ENCODE assay signal across 1 cellular context in genomic region chr3:135965129-135965505, GRCh38.
A peak's percentile ranks its signal among the peaks of the same experiment; 100 is the strongest.
TF ChIP-seq lines count a peak whose summit lies in the region.

No MANE protein-coding gene starts in this region.

TF ChIP-seq in HEK293, 187 proteins besides CTCF, POLR2A, EP300 and RAD21 (continued from another document):
- 0 out of 2 replicates have a peak, but pooled peaks have one; percentile 15 for TF ChIP-seq IKZF3 (tag by site-specific recombination; IDR thresholded peaks at IDR 0.05)
- TF ChIP-seq ZNF155 (tag by site-specific recombination; IDR thresholded peaks at IDR 0.05), result no peak
- no peak for TF ChIP-seq ZNF658 (tag by site-specific recombination; IDR thresholded peaks at IDR 0.05)
- TF ChIP-seq ZNF121 (tag by site-specific recombination; IDR thresholded peaks at IDR 0.05), result no peak
- peak; percentile 85 for TF ChIP-seq GLIS1 (tag by site-specific recombination; IDR thresholded peaks at IDR 0.05)
- TF ChIP-seq PBX3 (CRISPR knock-in tag; IDR thresholded peaks at IDR 0.05), result no peak
- no peak for TF ChIP-seq ZNF302 (tag by site-specific recombination; IDR thresholded peaks at IDR 0.05; ENCODE audit: low read depth)
- peak; percentile 98 for TF ChIP-seq ZNF335 (tag by site-specific recombination; conservative IDR thresholded peaks at IDR 0.05)
- TF ChIP-seq ZNF624 (tag by site-specific recombination; IDR thresholded peaks at IDR 0.05), result no peak
- TF ChIP-seq ZNF112 (tag by site-specific recombination; IDR thresholded peaks at IDR 0.05), result no peak
- TF ChIP-seq YY1 (tag by site-specific recombination; IDR thresholded peaks at IDR 0.05), result 0 out of 2 replicates have a peak, but pooled peaks have one; percentile 19
- TF ChIP-seq ZBTB17 (tag by site-specific recombination; IDR thresholded peaks at IDR 0.05), result no peak
- TF ChIP-seq ZNF707 (tag by site-specific recombination; IDR thresholded peaks at IDR 0.05), result no peak
- no peak for TF ChIP-seq ZNF169 (tag by site-specific recombination; IDR thresholded peaks at IDR 0.05)
- TF ChIP-seq, protein P1, sequence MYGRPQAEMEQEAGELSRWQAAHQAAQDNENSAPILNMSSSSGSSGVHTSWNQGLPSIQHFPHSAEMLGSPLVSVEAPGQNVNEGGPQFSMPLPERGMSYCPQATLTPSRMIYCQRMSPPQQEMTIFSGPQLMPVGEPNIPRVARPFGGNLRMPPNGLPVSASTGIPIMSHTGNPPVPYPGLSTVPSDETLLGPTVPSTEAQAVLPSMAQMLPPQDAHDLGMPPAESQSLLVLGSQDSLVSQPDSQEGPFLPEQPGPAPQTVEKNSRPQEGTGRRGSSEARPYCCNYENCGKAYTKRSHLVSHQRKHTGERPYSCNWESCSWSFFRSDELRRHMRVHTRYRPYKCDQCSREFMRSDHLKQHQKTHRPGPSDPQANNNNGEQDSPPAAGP (tag by site-specific recombination; IDR thresholded peaks at IDR 0.05), result 0 out of 2 replicates have a peak, but pooled peaks have one; percentile 41
- TF ChIP-seq ZNF175 (tag by site-specific recombination; IDR thresholded peaks at IDR 0.05), result no peak
- no peak for TF ChIP-seq ZBTB26 (tag by site-specific recombination; optimal IDR thresholded peaks at IDR 0.05)
- peak; percentile 97 for TF ChIP-seq ZBTB48 (tag by site-specific recombination; IDR thresholded peaks at IDR 0.05)
TF ChIP-seq in HEK293: peak in this region for 25.
